1 cellular context compared by ENCODE assay signal in genomic region chr3:186930143-186930638, GRCh38.
A peak's percentile ranks its signal among the peaks of the same experiment; 100 is the strongest.
TF ChIP-seq lines count a peak whose summit lies in the region.

Gene ST6GAL1 (plus strand): TSS chr3:186930526. CDS start chr3:187042704, 112,178 bp downstream.

TF ChIP-seq in WTC11, 78 proteins besides CTCF, POLR2A, EP300 and RAD21 (continued from another document):
- 0 out of 2 replicates have a peak, but pooled peaks have one; percentile 56 for TF ChIP-seq AFF4 (CRISPR knock-in tag; IDR thresholded peaks at IDR 0.05; ENCODE audit: borderline replicate concordance)
- TF ChIP-seq PRRX2 (CRISPR knock-in tag; IDR thresholded peaks at IDR 0.05): no peak
- TF ChIP-seq PREB (CRISPR knock-in tag; IDR thresholded peaks at IDR 0.05; ENCODE audit: borderline replicate concordance): no peak
- no peak for TF ChIP-seq HMGA2 (CRISPR knock-in tag; IDR thresholded peaks at IDR 0.05)
- TF ChIP-seq USF1 (CRISPR knock-in tag; IDR thresholded peaks at IDR 0.05): no peak
- 0 out of 2 replicates have a peak, but pooled peaks have one; percentile 22 for TF ChIP-seq ESRRA (CRISPR knock-in tag; IDR thresholded peaks at IDR 0.05; ENCODE audit: borderline replicate concordance)
- no peak for TF ChIP-seq ZNF416 (CRISPR knock-in tag; IDR thresholded peaks at IDR 0.05)
- no peak for TF ChIP-seq ZNF425 (CRISPR knock-in tag; conservative IDR thresholded peaks at IDR 0.05)
- no peak for TF ChIP-seq NR1H2 (CRISPR knock-in tag; IDR thresholded peaks at IDR 0.05)
- no peak for TF ChIP-seq ZNF317 (CRISPR knock-in tag; IDR thresholded peaks at IDR 0.05; ENCODE audit: borderline replicate concordance, low read depth)
- TF ChIP-seq GABPB1 (CRISPR knock-in tag; IDR thresholded peaks at IDR 0.05): no peak
- no peak for TF ChIP-seq ELF4 (CRISPR knock-in tag; IDR thresholded peaks at IDR 0.05; ENCODE audit: low read depth)
- TF ChIP-seq ZMAT4 (CRISPR knock-in tag; IDR thresholded peaks at IDR 0.05): no peak
- no peak for TF ChIP-seq SOX15 (CRISPR knock-in tag; IDR thresholded peaks at IDR 0.05)
- peak; percentile 81 for TF ChIP-seq ZNF121 (CRISPR knock-in tag; IDR thresholded peaks at IDR 0.05)
- no peak for TF ChIP-seq ZNF281 (CRISPR knock-in tag; IDR thresholded peaks at IDR 0.05)
